ENCODE assay signal across 8 cellular contexts in the genomic region with DNA sequence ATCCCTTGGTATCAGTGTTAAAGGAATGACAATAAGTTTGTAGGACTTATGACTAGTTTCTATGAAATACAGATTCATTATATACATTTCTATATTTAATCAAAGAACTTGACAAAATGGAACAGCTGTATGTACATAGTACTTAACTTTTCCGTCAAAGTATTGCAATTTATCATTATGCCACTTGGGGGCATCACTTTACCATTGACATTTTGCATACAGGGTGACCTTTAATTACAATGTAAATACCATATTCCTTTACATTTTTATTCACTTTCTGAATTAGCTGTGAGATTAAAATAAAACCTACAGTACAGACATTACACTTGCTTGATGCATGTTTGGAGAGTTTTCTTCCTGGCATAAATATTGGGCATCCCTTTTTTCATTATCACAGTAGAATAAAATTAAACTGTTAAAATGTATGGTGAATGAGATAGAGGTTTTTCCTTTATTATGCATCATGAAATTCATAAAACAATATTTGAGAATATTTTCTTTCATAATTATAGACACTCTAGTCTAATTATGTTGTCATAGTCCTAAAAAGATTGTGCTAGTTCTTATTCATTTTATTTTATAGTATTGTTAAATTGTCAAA. TPM values are rescaled to one million over a fixed set of nuclear protein-coding genes. Genes with fewer than 3 reads are reported as not detected.
A peak's percentile ranks its signal among the peaks of the same experiment; 100 is the strongest.
DNase-seq lines count a peak whose midpoint lies in the region; ATAC-seq, FAIRE-seq and TF ChIP-seq lines count a peak whose summit lies in the region.

No MANE protein-coding gene starts in this region.

- TF ChIP-seq CTCF in A673 (conservative IDR thresholded peaks at IDR 0.05; ENCODE audit: low read depth, low read length) (peak; percentile 83), neutrophil (IDR thresholded peaks at IDR 0.05) (peak; percentile 45)

- intact Hi-C loops in A673 (cut with micrococcal nuclease; ENCODE audit: unreplicated experiment): loop anchor here (5.0 to 10.0 kb wide), 2 partner anchors 764 to 1151 kb away; no protein-coding TSS in a partner anchor

- peak; percentile 76 for DNase-seq in A673 (ENCODE audit: low spot score)
- DNase-seq in ELR (ENCODE audit: low read depth): peak; percentile 63
- peak; percentile 37 for DNase-seq in HS-5 (ENCODE audit: low read depth)
- peak; percentile 56 for DNase-seq in RKO (ENCODE audit: low spot score)
- DNase-seq in activated T-cell treated with anti-CD3 and anti-CD28 coated beads, Interleukin-2, amount 50 U/mL, for 48 hours: no peak

- H3K4me3 ChIP-seq in A673 (ENCODE audit: low read depth, low read length, poor library complexity, severe bottlenecking): no peak overlapping the region
- H3K4me3 ChIP-seq in neutrophil (ENCODE audit: low read depth in 1 of 2, low read length in 1 of 2): no peak overlapping the region

- no peak overlapping the region for H3K27ac ChIP-seq in A673 (ENCODE audit: low read depth, low read length, poor library complexity, severe bottlenecking)
- no peak overlapping the region for H3K27ac ChIP-seq in neutrophil

- H3K27me3 ChIP-seq in A673 (replicated peaks; ENCODE audit: insufficient read depth, low read depth, low read length, poor library complexity): no peaks in the 10 kb centered on the region
- no peaks in the 10 kb centered on the region for H3K27me3 ChIP-seq in neutrophil

- CTCF ChIA-PET in A673 (lab: Charles Lee): interaction anchor here (0.6 to 1.3 kb wide), 3 partner anchors 433 to 1001 kb away, joined by 3 to 5 read pairs (median 5); a partner anchor contains a TSS

- no peaks in the 10 kb centered on the region for H3K9me3 ChIP-seq in A673 (ENCODE audit: low read depth, low read length, poor library complexity, severe bottlenecking)
- no peaks in the 10 kb centered on the region for H3K9me3 ChIP-seq in neutrophil

- H3K36me3 ChIP-seq in A673 (ENCODE audit: insufficient read depth, low read length, poor library complexity, severe bottlenecking) (no peaks in the 10 kb centered on the region), neutrophil (no peaks in the 10 kb centered on the region)

- FAIRE-seq in endometrium (lab: Jason Lieb, UNC): peak; percentile 54

- POLR2A ChIA-PET in A673 (lab: Charles Lee; ENCODE audit: low non-redundant PET): no interaction called here

- no peak for ATAC-seq in HG02571 (IDR thresholded peaks at IDR 0.05; ENCODE audit: unreplicated experiment)

- H3K4me1 ChIP-seq in A673 (ENCODE audit: insufficient read depth, low read length, poor library complexity, severe bottlenecking) (peaks cover 15% of the 10 kb centered on the region), neutrophil (ENCODE audit: control insufficient read depth in 1 of 2, insufficient read depth in 1 of 2, low read depth in 1 of 2, low read length in 1 of 2) (no peaks in the 10 kb centered on the region)

- BruUV-seq in A673 (replicated peaks; lab: Mats Ljungman, UMichigan): no TSS peak

RNA-seq across cellular contexts. Expression of a gene that starts 6.9 kb away (rescaled TPM):
- 4.4 and 5.0 TPM in 2 replicates for total RNA-seq in A673 (2021)

RNA-seq across cellular contexts. Expression of a gene that starts 7.0 kb away (rescaled TPM):
- total RNA-seq in A673 (2021): 7.3 and 8.1 TPM in 2 replicates

Comparison
In these comparisons a context has a peak if more than half of its experiments do, and no peak if none do; other contexts are left out.
1. DNase-seq: peak in A673 (single experiment), ELR (single experiment), HS-5 (single experiment) and RKO (single experiment); none in activated T-cell treated with anti-CD3 and anti-CD28 coated beads, Interleukin-2, amount 50 U/mL, for 48 hours (0 of 2).